1 cellular context compared by ENCODE assay signal in the genomic region with DNA sequence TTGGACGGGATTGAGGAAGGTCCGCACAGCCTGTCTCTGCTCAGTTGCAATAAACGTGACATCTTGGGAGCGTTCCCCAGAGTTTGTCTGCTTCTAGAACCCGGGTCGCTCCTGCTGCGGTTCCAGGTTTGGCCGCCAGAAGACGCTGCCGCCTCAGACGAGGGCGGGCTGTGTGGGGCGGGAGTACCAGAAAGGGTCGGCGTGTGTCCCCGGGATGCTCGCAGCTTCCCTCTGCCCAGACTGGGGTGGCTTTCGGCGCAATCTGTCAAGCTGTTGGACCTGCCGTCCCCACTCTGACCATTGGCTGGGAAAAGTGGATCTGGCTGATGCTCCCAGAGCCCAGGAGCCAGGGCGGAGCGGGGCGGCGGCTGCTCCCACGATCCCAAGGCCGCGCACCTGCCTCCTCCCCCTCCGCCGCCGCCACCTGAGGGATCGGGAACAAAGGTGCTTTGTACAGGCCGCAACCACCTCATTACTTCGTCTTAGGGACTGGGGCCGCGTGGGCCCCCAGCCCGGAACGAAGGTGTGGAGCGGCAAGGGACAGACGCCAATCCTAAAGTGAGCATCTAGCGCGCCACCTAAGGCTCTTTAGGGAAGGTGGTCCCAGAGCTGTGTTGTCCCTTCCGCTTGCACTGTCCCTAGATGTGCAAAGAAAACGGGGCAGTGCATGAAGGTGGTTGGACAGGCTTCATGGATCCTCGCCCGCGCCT.
TF ChIP-seq lines count a peak whose summit lies in the region.

No MANE protein-coding gene starts in this region.

TF ChIP-seq in endothelial cell of umbilical vein, 7 proteins besides CTCF, POLR2A, EP300 and RAD21:
- TF ChIP-seq, protein P1, sequence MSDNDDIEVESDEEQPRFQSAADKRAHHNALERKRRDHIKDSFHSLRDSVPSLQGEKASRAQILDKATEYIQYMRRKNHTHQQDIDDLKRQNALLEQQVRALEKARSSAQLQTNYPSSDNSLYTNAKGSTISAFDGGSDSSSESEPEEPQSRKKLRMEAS (IDR thresholded peaks at IDR 0.05; ENCODE audit: insufficient read depth, insufficient read length), result no peak
- TF ChIP-seq EZH2 (IDR thresholded peaks at IDR 0.05; ENCODE audit: borderline replicate concordance, low read depth, low read length, severe bottlenecking), result no peak
- no peak for TF ChIP-seq GATA2 (IDR thresholded peaks at IDR 0.05; ENCODE audit: insufficient read depth, insufficient read length, low read depth, low read length)
- no peak for TF ChIP-seq MYC (IDR thresholded peaks at IDR 0.05; ENCODE audit: low read depth, low read length)
- no peak for TF ChIP-seq FOS (IDR thresholded peaks at IDR 0.05; ENCODE audit: borderline replicate concordance, insufficient read depth, low read length)
- no peak for TF ChIP-seq POLR2AphosphoS5 (IDR thresholded peaks at IDR 0.05; ENCODE audit: insufficient read depth, low read depth, low read length)
- TF ChIP-seq JUN (IDR thresholded peaks at IDR 0.05; ENCODE audit: borderline replicate concordance, insufficient read depth, insufficient read length, low read depth), result no peak
TF ChIP-seq in endothelial cell of umbilical vein: peak in this region for 0.
